In the genomic region with DNA sequence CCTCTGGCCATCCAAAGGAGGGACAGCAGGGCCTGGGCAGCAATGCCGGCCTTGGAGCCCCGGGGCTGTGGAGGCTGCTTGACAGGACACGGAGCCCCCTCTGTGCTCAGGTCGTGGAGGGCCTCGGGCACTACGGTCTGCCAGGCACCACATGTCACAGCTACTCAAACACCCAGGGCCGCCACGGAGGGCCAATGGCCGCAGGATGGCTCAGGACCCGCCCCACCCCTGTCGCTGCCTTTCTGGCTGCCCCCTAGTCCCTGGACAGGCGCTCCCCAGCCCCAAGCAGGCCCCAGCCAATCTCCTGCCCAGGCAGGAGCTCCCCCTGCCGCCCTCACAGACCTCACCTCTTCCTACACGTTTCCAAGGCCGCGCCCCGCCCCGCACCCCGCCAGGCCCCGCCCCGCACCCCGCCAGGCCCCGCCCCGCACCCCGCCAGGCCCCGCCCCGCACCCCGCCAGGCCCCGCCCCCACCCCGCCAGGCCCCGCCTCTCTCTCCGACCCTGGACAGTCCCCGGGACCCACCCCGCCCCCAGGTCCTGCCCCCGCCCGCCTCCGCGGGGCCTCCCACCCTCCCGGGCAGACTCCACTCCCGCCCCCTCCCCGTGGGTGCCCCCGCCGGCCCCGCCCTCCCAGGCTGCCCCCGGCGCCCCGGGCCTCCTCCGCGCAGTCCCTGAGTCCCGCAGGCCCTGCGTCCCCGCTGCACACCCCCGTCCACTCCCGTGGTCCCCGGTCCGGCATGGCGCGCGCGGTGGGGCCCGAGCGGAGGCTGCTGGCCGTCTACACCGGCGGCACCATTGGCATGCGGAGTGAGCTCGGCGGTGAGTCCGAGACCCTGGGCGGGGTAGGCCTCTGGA, we compare ENCODE assay signal across 9 cellular contexts. TPM values are rescaled to one million over a fixed set of nuclear protein-coding genes. Genes with fewer than 3 reads are reported as not detected.
DNase-seq lines count a peak whose midpoint lies in the region; ATAC-seq lines count a peak whose summit lies in the region.
"Had no signal": no experiment of that assay in that cellular context is flagged by ENCODE, and none has a peak within 500 bp of the region (broad histone marks: within the 10 kb centered on the region; RNA-seq: fewer than 3 reads in every experiment).

A gene (plus strand): TSS at position 669 of the 857 bp plus-strand sequence. CDS start 71 bp downstream, at position 740.

- H2BK15ac ChIP-seq in mesendoderm (replicated peaks; ENCODE audit: low read depth): no peak within 1 kb of the TSS

- no peak within 1 kb of the TSS for H3K27ac ChIP-seq in mesendoderm (ENCODE audit: low read depth, low read length)
- H3K27ac ChIP-seq: epithelial cell of prostate had no signal

- no peak within 1 kb of the TSS for H3K9ac ChIP-seq in mesendoderm (ENCODE audit: low read length)

- no peak within 1 kb of the TSS for H3K56ac ChIP-seq in mesendoderm (ENCODE audit: low read length)

- H3K79me1 ChIP-seq in mesendoderm (ENCODE audit: low read length): no peaks in the 10 kb centered on the region

- H3K4ac ChIP-seq in mesendoderm (ENCODE audit: low read depth, low read length): no peak within 1 kb of the TSS

- no peak within 1 kb of the TSS for H2AK5ac ChIP-seq in mesendoderm (ENCODE audit: low read length)

- H3K9me3 Mint-ChIP-seq in effector memory CD8-positive, alpha-beta T cell: no peaks in the 10 kb centered on the region

- H3K23ac ChIP-seq in mesendoderm (ENCODE audit: low read length): no peak within 1 kb of the TSS

- no peak within 1 kb of the TSS for H3K4me3 ChIP-seq in mesendoderm (ENCODE audit: low read length)

- ATAC-seq in effector memory CD8-positive, alpha-beta T cell (replicated peaks): peak; percentile 70

- no peaks in the 10 kb centered on the region for H3K4me1 ChIP-seq in mesendoderm (ENCODE audit: control insufficient read depth, low read depth, low read length)

- H3K27me3 ChIP-seq in mesendoderm (ENCODE audit: insufficient read depth, low read length, poor library complexity): no peaks in the 10 kb centered on the region

- H3K4me2 ChIP-seq in mesendoderm (ENCODE audit: low read length): no peak within 1 kb of the TSS

- H4K5ac ChIP-seq in mesendoderm (ENCODE audit: low read length): no peak within 1 kb of the TSS

- no peaks in the 10 kb centered on the region for H3K79me2 ChIP-seq in mesendoderm (ENCODE audit: control insufficient read depth, insufficient read depth, low read length)

- H3K27me3 Mint-ChIP-seq in effector memory CD8-positive, alpha-beta T cell: no peaks in the 10 kb centered on the region

- H2BK120ac ChIP-seq in mesendoderm (ENCODE audit: low read depth, low read length): no peak within 1 kb of the TSS

- H2BK5ac ChIP-seq in mesendoderm (ENCODE audit: low read length): no peak within 1 kb of the TSS

- no CpG with 5 or more reads among the region's 70 CpGs for WGBS in mesendoderm (ENCODE audit: extremely low coverage, insufficient coverage, low lambda C conversion rate)

- H3K27ac Mint-ChIP-seq in effector memory CD8-positive, alpha-beta T cell: no peak within 1 kb of the TSS

- H3K4me3 Mint-ChIP-seq in effector memory CD8-positive, alpha-beta T cell: peak within 1 kb of the TSS; percentile 20 to 66

- no peaks in the 10 kb centered on the region for H3K36me3 ChIP-seq in mesendoderm (ENCODE audit: control insufficient read depth, insufficient read depth, low read length)

- H3K4me1 Mint-ChIP-seq in effector memory CD8-positive, alpha-beta T cell (ENCODE audit: low read depth in 2 of 2): peaks cover 0 to 4% of the 10 kb centered on the region in 2 donors

- H3K36me3 Mint-ChIP-seq in effector memory CD8-positive, alpha-beta T cell (ENCODE audit: insufficient read depth): no peaks in the 10 kb centered on the region

- H3K18ac ChIP-seq in mesendoderm (ENCODE audit: low read length): no peak within 1 kb of the TSS

- no peak within 1 kb of the TSS for H4K8ac ChIP-seq in mesendoderm (ENCODE audit: low read depth, low read length)

- peak; percentile 18 for DNase-seq in stimulated activated CD4-positive, alpha-beta T cell treated with anti-CD3 and anti-CD28 coated beads, Interleukin-4, amount 100 ng/mL, for 1 hour
- DNase-seq in stimulated activated CD4-positive, alpha-beta T cell treated with anti-CD3 and anti-CD28 coated beads, Interleukin-1b, Interleukin-23, amount 100 ng/mL, for 48 hours: no peak
- no peak for DNase-seq in effector memory CD8-positive, alpha-beta T cell
- peak; percentile 21 for DNase-seq in mesendoderm
- DNase-seq in NOMO-1 (lab: John Stamatoyannopoulos, UW; ENCODE audit: unreplicated experiment in 2 of 2): no peak
- no peak for DNase-seq in dedifferentiated amniotic fluid mesenchymal stem cell (ENCODE audit: extremely low spot score)
- no peak for DNase-seq in medulla oblongata (ENCODE audit: extremely low spot score)
- DNase-seq in COLO829 (ENCODE audit: low spot score): no peak

RNA-seq across cellular contexts. Expression of the gene that starts here (rescaled TPM):
- polyA plus RNA-seq in mesendoderm (2013, experiment 1 of 2): 0.01 TPM
- polyA plus RNA-seq in mesendoderm (2013, experiment 2 of 2): 0.08 TPM

Comparison
In these comparisons a context has a peak if more than half of its experiments do, and no peak if none do; other contexts are left out.
1. DNase-seq: peak in stimulated activated CD4-positive, alpha-beta T cell treated with anti-CD3 and anti-CD28 coated beads, Interleukin-4, amount 100 ng/mL, for 1 hour (single experiment) and mesendoderm (single experiment); none in stimulated activated CD4-positive, alpha-beta T cell treated with anti-CD3 and anti-CD28 coated beads, Interleukin-1b, Interleukin-23, amount 100 ng/mL, for 48 hours (single experiment), effector memory CD8-positive, alpha-beta T cell (0 of 3), NOMO-1 (0 of 2), dedifferentiated amniotic fluid mesenchymal stem cell (single experiment), medulla oblongata (single experiment) and COLO829 (single experiment).